8 cellular contexts compared by ENCODE assay signal in genomic region chr17:3695723-3696411, GRCh38. TPM values are rescaled to one million over a fixed set of nuclear protein-coding genes. Genes with fewer than 3 reads are reported as not detected.
DNase-seq lines count a peak whose midpoint lies in the region; ATAC-seq and TF ChIP-seq lines count a peak whose summit lies in the region.

P2RX5 (minus strand) TSS chr17:3696155; CDS start chr17:3696005, 150 bp downstream.

- peak; percentile 72 for TF ChIP-seq POLR2A in GM18505 (IDR thresholded peaks at IDR 0.05; ENCODE audit: borderline replicate concordance, extremely low read depth, insufficient read depth, insufficient read length)
- no peak for TF ChIP-seq POLR2A in sigmoid colon (IDR thresholded peaks at IDR 0.05)

- H3K27ac ChIP-seq in left ventricle myocardium inferior (replicated peaks) (peak within 1 kb of the TSS; percentile 81), sigmoid colon (no peak within 1 kb of the TSS)

- TF ChIP-seq CTCF in left ventricle myocardium inferior (IDR thresholded peaks at IDR 0.05; ENCODE audit: borderline replicate concordance): no peak
- TF ChIP-seq CTCF in sigmoid colon (IDR thresholded peaks at IDR 0.05): no peak

- H3K36me3 ChIP-seq in NT2/D1 (ENCODE audit: insufficient read depth, insufficient read length, low read length): no peaks in the 10 kb centered on the region
- H3K36me3 ChIP-seq in left ventricle myocardium inferior: no peaks in the 10 kb centered on the region
- no peaks in the 10 kb centered on the region for H3K36me3 ChIP-seq in sigmoid colon

- DNase-seq in NT2/D1 (ENCODE audit: low read depth, low spot score): no peak
- peak; percentile 12 for DNase-seq in activated gamma-delta T cell treated with anti-CD3 and anti-CD28 coated beads, Interleukin-2, amount 50 U/mL, for 16 hours (ENCODE audit: low read depth)
- no peak for DNase-seq in left ventricle myocardium inferior
- DNase-seq in sigmoid colon: no peak
- no peak for DNase-seq in GM19240 (ENCODE audit: insufficient read length, low spot score)

- WGBS in sigmoid colon, 2 donors: 0 to 1% methylated on average over 65 of the region's 65 CpGs

- H3K27me3 ChIP-seq in NT2/D1 (ENCODE audit: insufficient read depth, insufficient read length) (peaks cover 37% of the 10 kb centered on the region), left ventricle myocardium inferior (ENCODE audit: low read depth) (peaks cover 74% of the 10 kb centered on the region), sigmoid colon (peaks cover 8 to 71% (median 57%) of the 10 kb centered on the region in 3 donors)

- H3K9me3 ChIP-seq in NT2/D1 (ENCODE audit: insufficient read depth, low read length) (no peaks in the 10 kb centered on the region), left ventricle myocardium inferior (replicated peaks) (peaks cover 7% of the 10 kb centered on the region), sigmoid colon (peaks cover 0 to 5% (median 2%) of the 10 kb centered on the region in 4 donors)

- H3K4me3 ChIP-seq in NT2/D1 (ENCODE audit: insufficient read length, low read depth): peak within 1 kb of the TSS; percentile 49
- peak within 1 kb of the TSS; percentile 73 for H3K4me3 ChIP-seq in left ventricle myocardium inferior
- H3K4me3 ChIP-seq in sigmoid colon: peak within 1 kb of the TSS in 3 of 4 donors; percentile 16 to 54 (median 50)

- no peak for ATAC-seq in GM18505 (IDR thresholded peaks at IDR 0.05; ENCODE audit: unreplicated experiment)
- ATAC-seq in HG02610 (IDR thresholded peaks at IDR 0.05; ENCODE audit: unreplicated experiment): no peak
- ATAC-seq in HG03469 (IDR thresholded peaks at IDR 0.05; ENCODE audit: unreplicated experiment): no peak

- intact Hi-C loops in left ventricle myocardium inferior (cut with micrococcal nuclease): no loop called here
- intact Hi-C loops in sigmoid colon (cut with DNase I): no loop called here

- H3K4me1 ChIP-seq in NT2/D1 (ENCODE audit: insufficient read depth, insufficient read length) (no peaks in the 10 kb centered on the region), left ventricle myocardium inferior (peaks cover 31% of the 10 kb centered on the region), sigmoid colon (peaks cover 0 to 18% (median 15%) of the 10 kb centered on the region in 4 donors)

- peak within 1 kb of the TSS; percentile 56 for H3K9ac ChIP-seq in NT2/D1 (ENCODE audit: insufficient read length, low read depth)

- TF ChIP-seq EP300 in sigmoid colon (IDR thresholded peaks at IDR 0.05): no peak

RNA-seq across cellular contexts. Expression of gene P2RX5, which starts in this region (rescaled TPM):
- total RNA-seq in left ventricle myocardium inferior (18.3 TPM), sigmoid colon (under 1 TPM; 0.27 to 0.83 (median 0.43) TPM)
- 10 to 100 TPM in 1 of 3 donors, not detected in 2; 55.3 TPM for polyA plus RNA-seq in sigmoid colon

Comparison
In these comparisons a context has a peak if more than half of its experiments do, and no peak if none do; other contexts are left out.
1. RNA of gene P2RX5 (total RNA-seq): 18.3 TPM in left ventricle myocardium inferior (single experiment); 0.27 to 0.83 TPM in sigmoid colon; every median in the first group is over 10 times any median in the second.
2. Peak in every context shown above with its lines, with median percentiles within 50 percentile points of each other: H3K4me3 ChIP-seq.